Comparison of ENCODE assay signal across 8 cellular contexts in genomic region chr9:122930933-122931850, GRCh38. TPM values are rescaled to one million over a fixed set of nuclear protein-coding genes. Genes with fewer than 3 reads are reported as not detected.
A peak's percentile ranks its signal among the peaks of the same experiment; 100 is the strongest.
DNase-seq lines count a peak whose midpoint lies in the region; ATAC-seq lines count a peak whose summit lies in the region.

TSS of gene ZBTB26 (minus strand) at chr9:122931512. CDS start at chr9:122919934, 11,578 bp downstream.

- peaks cover 0 to 10% of the 10 kb centered on the region in 2 donors for H3K36me3 Mint-ChIP-seq in CD4-positive, alpha-beta memory T cell
- peaks cover 6% of the 10 kb centered on the region for H3K36me3 Mint-ChIP-seq in activated CD4-positive, alpha-beta memory T cell treated with anti-CD3 and anti-CD28 coated beads, Interleukin-2, amount 10 ng/mL, durations not matched to agents 7 days and 5 days (ENCODE audit: low read depth)

- H3K4me3 Mint-ChIP-seq in CD4-positive, alpha-beta memory T cell, result peak within 1 kb of the TSS in 1 of 8 donors; percentile 99
- H3K4me3 Mint-ChIP-seq in activated CD4-positive, alpha-beta memory T cell treated with anti-CD3 and anti-CD28 coated beads, Interleukin-2, amount 10 ng/mL, durations not matched to agents 7 days and 5 days, result no peak within 1 kb of the TSS

- POLR2A ChIA-PET in CD4-positive, alpha-beta memory T cell (lab: Charles Lee; ENCODE audit: partially characterized antibody), result interaction anchor here (0.8 to 6.9 kb wide), 7 partner anchors 10 to 392 kb away, joined by 3 to 80 read pairs (median 4); partner anchors contain the start of genes PDCL, RABGAP1, RC3H2 and ZBTB6
- POLR2A ChIA-PET in activated CD4-positive, alpha-beta memory T cell treated with anti-CD3 and anti-CD28 coated beads, Interleukin-2, amount 10 ng/mL, durations not matched to agents 7 days and 5 days (lab: Charles Lee), result interaction anchor here (0.6 to 4.4 kb wide), 13 partner anchors 9 to 103 kb away, joined by 3 to 53 read pairs (median 6); partner anchors contain the start of genes PDCL, RABGAP1, RC3H2 and ZBTB6

- H3K4me1 Mint-ChIP-seq in CD4-positive, alpha-beta memory T cell, result peaks cover 11 to 26% (median 18%) of the 10 kb centered on the region in 4 donors
- peaks cover 13% of the 10 kb centered on the region for H3K4me1 Mint-ChIP-seq in activated CD4-positive, alpha-beta memory T cell treated with anti-CD3 and anti-CD28 coated beads, Interleukin-2, amount 10 ng/mL, durations not matched to agents 7 days and 5 days

- CTCF ChIA-PET in CD4-positive, alpha-beta memory T cell (lab: Charles Lee; ENCODE audit: partially characterized antibody), result interaction anchor here (1.0 to 1.6 kb wide), 3 partner anchors 9 to 28 kb away, joined by 3 to 6 read pairs (median 5); partner anchors contain the start of genes RABGAP1 and ZBTB6
- CTCF ChIA-PET in activated CD4-positive, alpha-beta memory T cell treated with anti-CD3 and anti-CD28 coated beads, Interleukin-2, amount 10 ng/mL, durations not matched to agents 7 days and 5 days (lab: Charles Lee), result interaction anchor here (1.0 to 3.0 kb wide), 6 partner anchors 10 to 28 kb away, joined by 3 to 19 read pairs (median 6); partner anchors contain the start of genes RABGAP1, RC3H2 and ZBTB6

- peak within 1 kb of the TSS; percentile 94 for H3K27ac ChIP-seq in CD4-positive, alpha-beta memory T cell (ENCODE audit: low read depth, low read length)
- H3K27ac ChIP-seq in ectodermal cell (ENCODE audit: insufficient read depth, low read depth, low read length, poor library complexity, severe bottlenecking), result peak within 1 kb of the TSS; percentile 74

- peak within 1 kb of the TSS; percentile 84 to 93 for H3K4me3 ChIP-seq in CD4-positive, alpha-beta memory T cell (ENCODE audit: low read length in 2 of 2)
- H3K4me3 ChIP-seq in ectodermal cell (ENCODE audit: insufficient read depth, low read depth, low read length), result peak within 1 kb of the TSS; percentile 92

- ATAC-seq in GM19455 (IDR thresholded peaks at IDR 0.05; ENCODE audit: unreplicated experiment), result peak; percentile 98

- WGBS in ectodermal cell, 2 experiments, result 1% methylated on average over 50 of the region's 50 CpGs

- no peaks in the 10 kb centered on the region for H3K9me3 ChIP-seq in CD4-positive, alpha-beta memory T cell (ENCODE audit: control insufficient read depth in 1 of 2, low read length in 2 of 2)
- H3K9me3 ChIP-seq in ectodermal cell (ENCODE audit: control insufficient read depth, low read length), result no peaks in the 10 kb centered on the region

- H3K9me3 Mint-ChIP-seq in CD4-positive, alpha-beta memory T cell, result no peaks in the 10 kb centered on the region
- H3K9me3 Mint-ChIP-seq in activated CD4-positive, alpha-beta memory T cell treated with anti-CD3 and anti-CD28 coated beads, Interleukin-2, amount 10 ng/mL, durations not matched to agents 7 days and 5 days, result no peaks in the 10 kb centered on the region

- H3K27me3 Mint-ChIP-seq in CD4-positive, alpha-beta memory T cell, result no peaks in the 10 kb centered on the region
- no peaks in the 10 kb centered on the region for H3K27me3 Mint-ChIP-seq in activated CD4-positive, alpha-beta memory T cell treated with anti-CD3 and anti-CD28 coated beads, Interleukin-2, amount 10 ng/mL, durations not matched to agents 7 days and 5 days

- DNase-seq in CD4-positive, alpha-beta memory T cell, result peak; percentile 83 to 93 (median 86)
- DNase-seq in HK-2 (ENCODE audit: unreplicated experiment) (peak; percentile 93), NCI-H82 treated with DMSO at 0.1 percent for 48 hours (lab: John Stamatoyannopoulos, UW; ENCODE audit: unreplicated experiment) (peak; percentile 73), lung microvascular endothelial cell (ENCODE audit: low read depth in 2 of 2) (peak; percentile 93 to 94)
- peak; percentile 90 for DNase-seq in activated CD4-positive, alpha-beta memory T cell treated with anti-CD3 and anti-CD28 coated beads, Interleukin-2, amount 10 ng/mL, durations not matched to agents 7 days and 5 days
- DNase-seq in stimulated activated CD4-positive, alpha-beta T cell treated with anti-CD3 and anti-CD28 coated beads, TNF-alpha, amount 100 ng/mL, for 48 hours (ENCODE audit: low read depth in 3 of 3), result peak; percentile 81 to 89 (median 86)

- no peaks in the 10 kb centered on the region for H3K27me3 ChIP-seq in CD4-positive, alpha-beta memory T cell (ENCODE audit: insufficient read depth, low read length)
- H3K27me3 ChIP-seq in ectodermal cell (ENCODE audit: control insufficient read depth, insufficient read depth, low read length, poor library complexity, severe bottlenecking), result no peaks in the 10 kb centered on the region

- peaks cover 2% of the 10 kb centered on the region for H3K36me3 ChIP-seq in CD4-positive, alpha-beta memory T cell (ENCODE audit: insufficient read depth, low read length)
- H3K36me3 ChIP-seq in ectodermal cell (ENCODE audit: control insufficient read depth, insufficient read depth, low read length), result no peaks in the 10 kb centered on the region

- peak within 1 kb of the TSS in 3 of 7 donors; percentile 95 to 96 (median 95) for H3K27ac Mint-ChIP-seq in CD4-positive, alpha-beta memory T cell
- H3K27ac Mint-ChIP-seq in activated CD4-positive, alpha-beta memory T cell treated with anti-CD3 and anti-CD28 coated beads, Interleukin-2, amount 10 ng/mL, durations not matched to agents 7 days and 5 days, result peak within 1 kb of the TSS; percentile 79

- peaks cover 29% of the 10 kb centered on the region for H3K4me1 ChIP-seq in CD4-positive, alpha-beta memory T cell (ENCODE audit: insufficient read depth, low read length)
- peaks cover 11% of the 10 kb centered on the region for H3K4me1 ChIP-seq in ectodermal cell (ENCODE audit: control insufficient read depth, insufficient read depth, low read length)

- intact Hi-C loops in CD4-positive, alpha-beta memory T cell (cut with micrococcal nuclease), result loop anchor here (1.0 kb wide), 4 partner anchors 9 to 31 kb away; partner anchors contain the start of genes RC3H2 and ZBTB6

RNA-seq across cellular contexts. Expression of gene ZBTB26, which starts in this region (rescaled TPM):
- total RNA-seq in CD4-positive, alpha-beta memory T cell, result 10 to 100 TPM; 10.5 to 10.9 TPM
- 1 to 10 TPM; 1.4 TPM for polyA plus RNA-seq in CD4-positive, alpha-beta memory T cell
- 1 to 10 TPM; 8.4 to 8.5 TPM for total RNA-seq in activated CD4-positive, alpha-beta memory T cell treated with anti-CD3 and anti-CD28 coated beads, Interleukin-2, amount 10 ng/mL, durations not matched to agents 7 days and 5 days
- 16.0 TPM for polyA plus RNA-seq in ectodermal cell (2013, experiment 1 of 4)
- polyA plus RNA-seq in ectodermal cell (2013, experiment 2 of 4), result 16.6 TPM
- 13.3 TPM for polyA plus RNA-seq in ectodermal cell (2013, experiment 3 of 4)
- polyA plus RNA-seq in ectodermal cell (2013, experiment 4 of 4), result 14.8 TPM
- 2.0 and 3.0 TPM in 2 replicates for total RNA-seq in lung microvascular endothelial cell

Comparison
In these comparisons a context has a peak if more than half of its experiments do, and no peak if none do; other contexts are left out.
1. Peak in every context shown above with its lines: DNase-seq, ATAC-seq, H3K4me3 ChIP-seq and H3K27ac ChIP-seq.